ENCODE assay signal across 8 cellular contexts in genomic region chr3:152834354-152835310, GRCh38. TPM values are rescaled to one million over a fixed set of nuclear protein-coding genes. Genes with fewer than 3 reads are reported as not detected.
DNase-seq lines count a peak whose midpoint lies in the region; ATAC-seq and TF ChIP-seq lines count a peak whose summit lies in the region.

P2RY1 (plus strand) TSS chr3:152835131; CDS start chr3:152835783, 652 bp downstream.

- 2% methylated on average over 69 of the region's 69 CpGs for WGBS in HUES64

- peak; percentile 88 for ATAC-seq in GM21717 (IDR thresholded peaks at IDR 0.05; ENCODE audit: unreplicated experiment)

- intact Hi-C loops in colonic mucosa (cut with DNase I): no loop called here

- H3K9ac ChIP-seq in HUES64 (ENCODE audit: low read depth, low read length): peak within 1 kb of the TSS; percentile 85
- H3K9ac ChIP-seq in SK-N-MC (ENCODE audit: insufficient read length): peak within 1 kb of the TSS; percentile 61
- H3K9ac ChIP-seq in colonic mucosa (ENCODE audit: low read depth in 2 of 2, low read length in 2 of 2): peak within 1 kb of the TSS; percentile 78 to 92

- H3K4me1 ChIP-seq in HUES64 (ENCODE audit: insufficient read depth, low read length): peaks cover 20% of the 10 kb centered on the region; the same call in 1 of the 2 replicates
- peaks cover 2% of the 10 kb centered on the region for H3K4me1 ChIP-seq in colonic mucosa

- TF ChIP-seq CTCF in GM12864 (IDR thresholded peaks at IDR 0.05; ENCODE audit: low read depth, low read length, missing control alignments) (peak; percentile 21), colonic mucosa (IDR thresholded peaks at IDR 0.05) (peak; percentile 16)

- DNase-seq in GM12864 (ENCODE audit: low read depth) (peak; percentile 65), SK-N-MC (ENCODE audit: low read depth, low spot score) (no peak), colonic mucosa (peak; percentile 85), OCI-M2 (lab: John Stamatoyannopoulos, UW; ENCODE audit: unreplicated experiment) (no peak)
- peak; percentile 6 for DNase-seq in stimulated activated CD4-positive, alpha-beta T cell treated with anti-CD3 and anti-CD28 coated beads, Interleukin-4, amount 100 ng/mL, for 1 hour

- H3K36me3 ChIP-seq in HUES64 (ENCODE audit: insufficient read depth, low read length) (peaks cover 8% of the 10 kb centered on the region; the same call in 1 of the 2 replicates), SK-N-MC (ENCODE audit: insufficient read depth, low read length) (no peaks in the 10 kb centered on the region), colonic mucosa (no peaks in the 10 kb centered on the region)

- peak within 1 kb of the TSS; percentile 57 for H3K27ac ChIP-seq in HUES64 (ENCODE audit: low read depth, low read length)
- H3K27ac ChIP-seq in SK-N-MC: no peak within 1 kb of the TSS
- peak within 1 kb of the TSS; percentile 94 for H3K27ac ChIP-seq in colonic mucosa
- H3K27ac ChIP-seq in layer of hippocampus (ENCODE audit: low read depth, low read length): peak within 1 kb of the TSS; percentile 63

- peaks cover 31% of the 10 kb centered on the region for H3K27me3 ChIP-seq in HUES64 (ENCODE audit: insufficient read depth, low read length)
- H3K27me3 ChIP-seq in colonic mucosa: no peaks in the 10 kb centered on the region
- no peaks in the 10 kb centered on the region for H3K27me3 ChIP-seq in layer of hippocampus (ENCODE audit: control insufficient read depth, insufficient read depth, low read length)

- H3K4me3 ChIP-seq in GM12864 (ENCODE audit: low read depth, low read length): peak within 1 kb of the TSS; percentile 96
- H3K4me3 ChIP-seq in HUES64 (ENCODE audit: low read length): peak within 1 kb of the TSS; percentile 80
- peak within 1 kb of the TSS; percentile 92 for H3K4me3 ChIP-seq in SK-N-MC
- peak within 1 kb of the TSS; percentile 73 for H3K4me3 ChIP-seq in colonic mucosa

- no peaks in the 10 kb centered on the region for H3K9me3 ChIP-seq in HUES64 (ENCODE audit: insufficient read depth, low read depth, low read length)
- H3K9me3 ChIP-seq in SK-N-MC (ENCODE audit: low read depth, low read length): no peaks in the 10 kb centered on the region
- H3K9me3 ChIP-seq in colonic mucosa: no peaks in the 10 kb centered on the region

RNA-seq across cellular contexts. Expression of gene P2RY1, which starts in this region (rescaled TPM):
- 14.7 TPM for polyA plus RNA-seq in HUES64 (2013, experiment 1 of 2)
- polyA plus RNA-seq in HUES64 (2013, experiment 2 of 2): 18.7 TPM
- 10 to 100 TPM in 1 of 2 donors, 1 to 10 TPM in 1; 9.7 to 27.8 TPM for total RNA-seq in colonic mucosa

Comparison
In these comparisons a context has a peak if more than half of its experiments do, and no peak if none do; other contexts are left out.
1. DNase-seq: peak in GM12864 (single experiment), colonic mucosa (single experiment) and stimulated activated CD4-positive, alpha-beta T cell treated with anti-CD3 and anti-CD28 coated beads, Interleukin-4, amount 100 ng/mL, for 1 hour (single experiment); none in SK-N-MC (single experiment) and OCI-M2 (single experiment).
2. Peak in every context shown above with its lines, with median percentiles within 50 percentile points of each other: H3K4me3 ChIP-seq and H3K9ac ChIP-seq.